Comparison of ENCODE assay signal across 24 cellular contexts in the genomic region with DNA sequence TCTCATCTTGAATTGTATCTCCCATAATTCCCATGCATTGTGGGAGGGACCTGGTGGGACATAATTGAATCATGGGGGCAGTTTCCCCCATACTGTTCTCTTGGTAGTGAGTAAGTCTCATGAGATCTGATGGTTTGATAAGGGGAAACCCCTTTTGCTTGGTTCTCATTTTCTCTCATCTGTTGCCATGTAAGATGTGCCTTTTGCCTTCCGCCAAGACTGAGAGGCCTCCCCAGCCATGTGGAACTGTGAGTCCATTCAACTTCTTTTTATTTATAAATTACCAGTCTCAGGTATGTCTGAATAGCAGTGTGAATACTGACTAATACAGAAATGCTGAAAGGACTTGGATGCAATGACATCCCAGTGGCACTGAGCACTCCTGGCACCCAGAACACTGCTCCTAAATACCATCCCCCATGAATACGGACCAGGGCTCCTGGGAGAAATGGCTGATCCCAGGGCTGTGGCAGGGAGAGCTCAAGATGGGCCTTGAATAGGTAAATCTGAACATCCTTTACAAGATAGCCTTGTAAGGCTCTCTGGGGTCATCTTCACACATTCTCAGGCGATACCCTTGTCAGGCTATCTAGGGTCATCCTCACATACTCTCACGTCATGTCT. TPM values are rescaled to one million over a fixed set of nuclear protein-coding genes. Genes with fewer than 3 reads are reported as not detected.
DNase-seq lines count a peak whose midpoint lies in the region; ATAC-seq lines count a peak whose summit lies in the region.
"Had no signal": no experiment of that assay in that cellular context is flagged by ENCODE, and none has a peak within 500 bp of the region (broad histone marks: within the 10 kb centered on the region; RNA-seq: fewer than 3 reads in every experiment).

No MANE protein-coding gene starts in this region.

- H3K4me3 Mint-ChIP-seq in IgD-negative memory B cell (peak overlapping the region; percentile 42 to 86 (median 58)), memory B cell (peak overlapping the region; percentile 53)
- H3K4me3 Mint-ChIP-seq: CD8-positive, alpha-beta T cell; GM23338 had no signal

- no peaks in the 10 kb centered on the region for H3K9me3 ChIP-seq in aorta (ENCODE audit: control insufficient read depth, low read length)
- H3K9me3 ChIP-seq: lower lobe of right lung, MG63, psoas muscle, uterus had no signal

- H3K4me1 Mint-ChIP-seq in IgD-negative memory B cell: peaks cover 20 to 30% (median 20%) of the 10 kb centered on the region in 3 donors
- H3K4me1 Mint-ChIP-seq in memory B cell: peaks cover 22% of the 10 kb centered on the region

- WGBS in aorta, 2 donors: 88 to 90% methylated on average over 4 of the region's 4 CpGs

- H3K27me3 ChIP-seq in aorta (ENCODE audit: control insufficient read depth in 1 of 2, insufficient read depth in 2 of 2, low read length in 1 of 2): no peaks in the 10 kb centered on the region
- H3K27me3 ChIP-seq: MG63, uterus had no signal

- DNase-seq in cardiac septum (ENCODE audit: low spot score) (peak; percentile 17), left cardiac atrium (no peak), memory B cell (ENCODE audit: low spot score in 2 of 2) (peak in 1 of 2 donors; percentile 51), aorta (peak; percentile 7 to 27), T-helper 1 cell (no peak)
- DNase-seq: activated T-cell treated with anti-CD3 and anti-CD28 coated beads, Interleukin-2, amount 50 U/mL, for 48 hours; CD8-positive, alpha-beta T cell; cerebellar nuclear complex; DMS153; GDM1; lower lobe of right lung; MG63; NCI-H1417; NCI-H2081 treated with DMSO at 0.1 percent for 48 hours; psoas muscle; stimulated activated naive CD4-positive, alpha-beta T cell; T1000; uterus had no signal

- H3K27ac Mint-ChIP-seq in IgD-negative memory B cell (peak overlapping the region; percentile 64 to 94 (median 78)), memory B cell (peak overlapping the region; percentile 100)
- H3K27ac Mint-ChIP-seq: CD8-positive, alpha-beta T cell; GM23338 had no signal

- ATAC-seq in left cardiac atrium: no peak
- peak; percentile 41 for ATAC-seq in memory B cell (ENCODE audit: low read depth)
- ATAC-seq in aorta (ENCODE audit: low FRiP score): no peak
- no peak for ATAC-seq in GM21381 (IDR thresholded peaks at IDR 0.05; ENCODE audit: unreplicated experiment)
- ATAC-seq: activated naive CD4-positive, alpha-beta T cell treated with anti-CD3 and anti-CD28 coated beads, Interleukin-2, amount 50 U/mL, for 72 hours; CD8-positive, alpha-beta T cell; GM23338; K562; lower lobe of right lung; psoas muscle had no signal

- H3K36me3 ChIP-seq in aorta (ENCODE audit: control insufficient read depth in 1 of 2, insufficient read depth in 2 of 2, low read length in 1 of 2): no peaks in the 10 kb centered on the region
- H3K36me3 ChIP-seq: lower lobe of right lung, MG63, uterus had no signal

- intact Hi-C loops in cardiac septum (cut with DNase I) (no loop called here), left cardiac atrium (cut with DNase I) (loop anchor here in 1 of 2 donors (5.0 kb wide), 2 partner anchors 53 to 148 kb away; a partner anchor contains a TSS), aorta (cut with DNase I) (loop anchor here (5.0 kb wide), 3 partner anchors 143 to 163 kb away; a partner anchor contains a TSS)

- H3K36me3 Mint-ChIP-seq in IgD-negative memory B cell: no peaks in the 10 kb centered on the region
- H3K36me3 Mint-ChIP-seq in memory B cell: no peaks in the 10 kb centered on the region
- H3K36me3 Mint-ChIP-seq: activated naive CD4-positive, alpha-beta T cell treated with anti-CD3 and anti-CD28 coated beads, Interleukin-2, amount 50 U/mL, for 72 hours; CD8-positive, alpha-beta T cell had no signal

- H3K27ac ChIP-seq in aorta (ENCODE audit: low read depth in 1 of 2, low read length in 2 of 2): no peak overlapping the region
- H3K27ac ChIP-seq: lower lobe of right lung, psoas muscle, uterus had no signal

- no peaks in the 10 kb centered on the region for H3K27me3 Mint-ChIP-seq in IgD-negative memory B cell
- no peaks in the 10 kb centered on the region for H3K27me3 Mint-ChIP-seq in memory B cell

- no peaks in the 10 kb centered on the region for H3K9me3 Mint-ChIP-seq in IgD-negative memory B cell
- H3K9me3 Mint-ChIP-seq in memory B cell: no peaks in the 10 kb centered on the region
- H3K9me3 Mint-ChIP-seq: activated naive CD4-positive, alpha-beta T cell treated with anti-CD3 and anti-CD28 coated beads, Interleukin-2, amount 50 U/mL, for 72 hours; CD8-positive, alpha-beta T cell; GM23338 had no signal

- H3K4me3 ChIP-seq in aorta (ENCODE audit: low read length in 2 of 2): no peak overlapping the region
- H3K4me3 ChIP-seq: GM23338, K562, lower lobe of right lung, MG63, psoas muscle, uterus had no signal

- no peaks in the 10 kb centered on the region for H3K4me1 ChIP-seq in aorta (ENCODE audit: control insufficient read depth in 1 of 2, insufficient read depth in 2 of 2, low read length in 2 of 2)

RNA-seq across cellular contexts. Expression of a gene that starts 19.4 kb away (rescaled TPM):
- total RNA-seq in cardiac septum (8.8 TPM), left cardiac atrium (10 to 100 TPM in 1 of 2 donors, 1 to 10 TPM in 1; 9.8 to 16.7 TPM), aorta (10 to 100 TPM; 18.8 to 24.8 TPM)
- polyA plus RNA-seq in IgD-negative memory B cell (51.1 TPM), aorta (10 to 100 TPM; 54.7 to 64.6 TPM)

RNA-seq across cellular contexts. Expression of a gene that starts 52.7 kb away (rescaled TPM):
- total RNA-seq in cardiac septum (2.9 TPM), left cardiac atrium (1 to 10 TPM; 4.6 to 7.6 TPM), aorta (10 to 100 TPM in 1 of 2 donors, 1 to 10 TPM in 1; 4.5 to 11.2 TPM)
- polyA plus RNA-seq in IgD-negative memory B cell (0.66 TPM), aorta (1 to 10 TPM; 2.8 to 5.0 TPM)
- total RNA-seq: activated CD8-positive, alpha-beta memory T cell treated with anti-CD3 and anti-CD28 coated beads for 36 hours; activated naive CD4-positive, alpha-beta T cell treated with anti-CD3 and anti-CD28 coated beads, Interleukin-2, amount 50 U/mL, for 72 hours; GM23338 had no signal

Comparison
In these comparisons a context has a peak if more than half of its experiments do, and no peak if none do; other contexts are left out.
1. DNase-seq: peak in cardiac septum (single experiment) and aorta (2 of 2); none in left cardiac atrium (single experiment) and T-helper 1 cell (0 of 5).